ENCODE assay signal across 17 cellular contexts in the genomic region with DNA sequence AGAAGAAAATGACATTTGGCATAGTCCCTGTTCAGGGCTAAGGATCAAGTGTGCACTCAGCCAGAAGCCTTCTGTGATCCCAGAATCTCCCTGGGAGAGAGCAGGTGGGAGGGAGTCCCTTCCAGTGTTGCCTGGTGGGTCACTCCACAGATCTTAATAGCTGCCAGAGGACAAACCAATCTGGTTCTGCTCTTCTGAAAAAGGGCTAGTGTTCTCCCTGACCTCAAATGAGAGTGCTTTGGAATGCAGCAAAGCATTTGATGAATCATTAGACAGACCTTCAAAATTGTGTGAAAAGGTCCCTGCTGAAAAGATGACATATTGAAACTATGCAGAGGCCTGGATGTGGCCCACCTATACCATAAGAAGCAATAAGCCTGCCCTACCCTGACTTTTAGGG.
A peak's percentile ranks its signal among the peaks of the same experiment; 100 is the strongest.
DNase-seq lines count a peak whose midpoint lies in the region; ATAC-seq and TF ChIP-seq lines count a peak whose summit lies in the region.
"Had no signal": no experiment of that assay in that cellular context is flagged by ENCODE, and none has a peak within 500 bp of the region (broad histone marks: within the 10 kb centered on the region; RNA-seq: fewer than 3 reads in every experiment).

No MANE protein-coding gene starts in this region.

- no peaks in the 10 kb centered on the region for H3K79me2 ChIP-seq in osteoblast (ENCODE audit: insufficient read depth, low read length)

- no peak overlapping the region for H3K27ac Mint-ChIP-seq in endodermal cell
- H3K27ac Mint-ChIP-seq: activated naive CD4-positive, alpha-beta T cell treated with anti-CD3 and anti-CD28 coated beads, Interleukin-2, amount 50 U/mL, for 24 hours; B cell; stimulated activated naive CD8-positive, alpha-beta T cell treated with anti-CD3 and anti-CD28 coated beads, Interleukin-15, Interleukin-2, amounts not matched to agents 100 ng/mL and 50 ng/mL, for 24 hours had no signal

- H3K56ac ChIP-seq in IMR-90 (ENCODE audit: extremely low read depth, insufficient read depth, low read length): no peak overlapping the region

- no peak overlapping the region for H3K9ac ChIP-seq in IMR-90 (ENCODE audit: low read depth, low read length)
- no peak overlapping the region for H3K9ac ChIP-seq in endodermal cell (ENCODE audit: extremely low read depth, low read length, poor library complexity, severe bottlenecking)

- no peak overlapping the region; the same call in 1 of the 2 replicates for H3K18ac ChIP-seq in IMR-90 (ENCODE audit: low read depth, low read length)

- H2BK20ac ChIP-seq in IMR-90 (ENCODE audit: low read depth, low read length): no peak overlapping the region

- H3K36me3 Mint-ChIP-seq in endodermal cell (ENCODE audit: low read depth): no peaks in the 10 kb centered on the region
- H3K36me3 Mint-ChIP-seq: activated naive CD4-positive, alpha-beta T cell treated with anti-CD3 and anti-CD28 coated beads, Interleukin-2, amount 50 U/mL, for 24 hours had no signal

- no peak for TF ChIP-seq RAD21 in IMR-90 (IDR thresholded peaks at IDR 0.05; ENCODE audit: low read length)

- H3K4me2 ChIP-seq in IMR-90 (ENCODE audit: low read depth, low read length): peak overlapping the region; percentile 58; the same call in 1 of the 2 replicates
- no peak overlapping the region for H3K4me2 ChIP-seq in osteoblast (ENCODE audit: insufficient read depth, low read length)

- intact Hi-C loops in IMR-90 (cut with micrococcal nuclease): no loop called here

- no peak overlapping the region for H3K23ac ChIP-seq in IMR-90 (ENCODE audit: low read depth, low read length)

- H3K4me1 ChIP-seq in IMR-90 (ENCODE audit: control insufficient read depth, insufficient read depth, low read length) (no peaks in the 10 kb centered on the region; the same call in 1 of the 2 replicates), osteoblast (ENCODE audit: insufficient read depth, low read length) (no peaks in the 10 kb centered on the region), endodermal cell (ENCODE audit: control insufficient read depth, insufficient read depth, low read length) (peaks cover 8% of the 10 kb centered on the region)

- H4K8ac ChIP-seq in IMR-90 (ENCODE audit: low read depth in 2 of 2, low read length in 2 of 2): no peak overlapping the region

- no peaks in the 10 kb centered on the region for H3K27me3 ChIP-seq in IMR-90 (ENCODE audit: control insufficient read depth, insufficient read depth, low read length)
- H3K27me3 ChIP-seq in osteoblast (ENCODE audit: insufficient read depth, low read length): no peaks in the 10 kb centered on the region
- no peaks in the 10 kb centered on the region for H3K27me3 ChIP-seq in endodermal cell (ENCODE audit: control insufficient read depth, insufficient read depth, low read length, poor library complexity, severe bottlenecking)

- H2BK5ac ChIP-seq in IMR-90 (ENCODE audit: low read depth, low read length, poor library complexity, severe bottlenecking): peak overlapping the region; percentile 33

- no peaks in the 10 kb centered on the region for H3K9me3 Mint-ChIP-seq in endodermal cell
- H3K9me3 Mint-ChIP-seq: activated naive CD4-positive, alpha-beta T cell treated with anti-CD3 and anti-CD28 coated beads, Interleukin-2, amount 50 U/mL, for 24 hours; nephron; stimulated activated naive CD8-positive, alpha-beta T cell treated with anti-CD3 and anti-CD28 coated beads, Interleukin-15, Interleukin-2, amounts not matched to agents 100 ng/mL and 50 ng/mL, for 24 hours had no signal

- H3K14ac ChIP-seq in IMR-90 (replicated peaks; ENCODE audit: low read depth, low read length): no peak overlapping the region

- H2BK15ac ChIP-seq in IMR-90 (ENCODE audit: low read depth, low read length): no peak overlapping the region

- POLR2A ChIA-PET in AG04449 (lab: Yijun Ruan, JAX) (interaction anchor here (1.1 kb wide), 1 partner anchor 10 kb away, joined by 3 read pairs; no protein-coding TSS in a partner anchor), IMR-90 (lab: Charles Lee; ENCODE audit: unreplicated experiment) (no interaction called here)

- 0 out of 2 replicates have a peak overlapping the region, but pooled peaks have one; percentile 71 for H2BK120ac ChIP-seq in IMR-90 (ENCODE audit: low read depth, low read length)

- ATAC-seq in IMR-90 (ENCODE audit: low read depth) (peak; percentile 65), GM18520 (IDR thresholded peaks at IDR 0.05; ENCODE audit: unreplicated experiment) (no peak)

- H3K36me3 ChIP-seq in IMR-90 (ENCODE audit: control insufficient read depth, insufficient read depth, low read length) (no peaks in the 10 kb centered on the region), osteoblast (ENCODE audit: insufficient read depth, low read length) (no peaks in the 10 kb centered on the region), endodermal cell (ENCODE audit: control insufficient read depth, insufficient read depth, low read length) (no peaks in the 10 kb centered on the region)

- TF ChIP-seq POLR2A in IMR-90 (IDR thresholded peaks at IDR 0.05; ENCODE audit: low read depth, low read length): no peak

- H2AFZ ChIP-seq in IMR-90 (replicated peaks; ENCODE audit: low read length, poor library complexity): no peak overlapping the region
- H2AFZ ChIP-seq in osteoblast (ENCODE audit: low read length): no peak overlapping the region

- H3K4me3 ChIP-seq in AG04449 (ENCODE audit: low read depth, low read length) (no peak overlapping the region), IMR-90 (ENCODE audit: insufficient read depth, low read depth, low read length) (no peak overlapping the region), astrocyte of the spinal cord (ENCODE audit: low read depth, low read length) (no peak overlapping the region), osteoblast (ENCODE audit: insufficient read depth, low read length) (no peak overlapping the region), endodermal cell (ENCODE audit: low read length) (no peak overlapping the region)
- H3K4me3 ChIP-seq: SK-N-MC had no signal

- no peak overlapping the region for H3K4me3 Mint-ChIP-seq in endodermal cell
- H3K4me3 Mint-ChIP-seq: activated naive CD4-positive, alpha-beta T cell treated with anti-CD3 and anti-CD28 coated beads, Interleukin-2, amount 50 U/mL, for 24 hours; B cell; nephron; stimulated activated naive CD8-positive, alpha-beta T cell treated with anti-CD3 and anti-CD28 coated beads, Interleukin-15, Interleukin-2, amounts not matched to agents 100 ng/mL and 50 ng/mL, for 24 hours had no signal

- no peaks in the 10 kb centered on the region for H3K9me3 ChIP-seq in IMR-90 (ENCODE audit: control insufficient read depth, insufficient read depth, low read length)
- H3K9me3 ChIP-seq in osteoblast (ENCODE audit: low read depth, low read length): no peaks in the 10 kb centered on the region
- H3K9me3 ChIP-seq in endodermal cell (ENCODE audit: control insufficient read depth, low read length): peaks cover 14% of the 10 kb centered on the region

- H4K5ac ChIP-seq in IMR-90 (ENCODE audit: low read depth, low read length): no peak overlapping the region

- TF ChIP-seq CTCF in AG04449 (IDR thresholded peaks at IDR 0.05; ENCODE audit: insufficient read depth, low read length, missing control alignments): no peak
- no peak for TF ChIP-seq CTCF in IMR-90 (conservative IDR thresholded peaks at IDR 0.05; ENCODE audit: low read depth, low read length)
- TF ChIP-seq CTCF in astrocyte of the spinal cord (IDR thresholded peaks at IDR 0.05; ENCODE audit: low read depth, low read length): no peak
- TF ChIP-seq CTCF in osteoblast (IDR thresholded peaks at IDR 0.05; ENCODE audit: extremely low read depth, low read depth, low read length): no peak
- no peak for TF ChIP-seq CTCF in endodermal cell (conservative IDR thresholded peaks at IDR 0.05)

- no peak overlapping the region for H2AK9ac ChIP-seq in IMR-90 (replicated peaks; ENCODE audit: low read depth, low read length, poor library complexity)

- no peak overlapping the region for H4K91ac ChIP-seq in IMR-90 (ENCODE audit: insufficient read depth, low read depth, low read length)

- H2AK5ac ChIP-seq in IMR-90 (ENCODE audit: low read depth, low read length): no peak overlapping the region

- dilution Hi-C loops in IMR-90 (cut with HindIII; ENCODE audit: low sequenced_read_pairs, unreplicated experiment): no loop called here

- H4K20me1 ChIP-seq in IMR-90 (ENCODE audit: insufficient read depth, low read length): no peaks in the 10 kb centered on the region
- no peaks in the 10 kb centered on the region for H4K20me1 ChIP-seq in osteoblast (ENCODE audit: insufficient read depth, low read length)

- H3K4ac ChIP-seq in IMR-90 (ENCODE audit: low read depth, low read length): 0 out of 2 replicates have a peak overlapping the region, but pooled peaks have one; percentile 42

- no peaks in the 10 kb centered on the region for H3K27me3 Mint-ChIP-seq in endodermal cell (ENCODE audit: insufficient read depth)
- H3K27me3 Mint-ChIP-seq: activated naive CD4-positive, alpha-beta T cell treated with anti-CD3 and anti-CD28 coated beads, Interleukin-2, amount 50 U/mL, for 24 hours; B cell; stimulated activated naive CD8-positive, alpha-beta T cell treated with anti-CD3 and anti-CD28 coated beads, Interleukin-15, Interleukin-2, amounts not matched to agents 100 ng/mL and 50 ng/mL, for 24 hours had no signal

- H3K79me1 ChIP-seq in IMR-90 (ENCODE audit: low read depth in 1 of 2, low read length in 2 of 2): no peaks in the 10 kb centered on the region

- H3K27ac ChIP-seq in IMR-90 (ENCODE audit: insufficient read depth, low read length) (no peak overlapping the region), osteoblast (ENCODE audit: low read depth, low read length) (no peak overlapping the region), endodermal cell (ENCODE audit: low read depth, low read length) (no peak overlapping the region)
- H3K27ac ChIP-seq: SK-N-MC had no signal

- H3K9me1 ChIP-seq in IMR-90 (ENCODE audit: insufficient read depth, low read length): no peaks in the 10 kb centered on the region

- DNase-seq in AG04449 (ENCODE audit: low read depth, low spot score): peak; percentile 52
- peak; percentile 4 for DNase-seq in IMR-90
- DNase-seq in astrocyte of the spinal cord (ENCODE audit: low read depth, low spot score): peak; percentile 72
- DNase-seq in kidney tubule cell (ENCODE audit: low spot score): peak; percentile 87
- DNase-seq in osteoblast (ENCODE audit: insufficient read length, low spot score, missing footprints): no peak
- DNase-seq in endodermal cell: no peak
- no peak for DNase-seq in RPMI8226
- DNase-seq: GOT3; MM.1S; NCI-H510A; stimulated activated CD4-positive, alpha-beta T cell treated with anti-CD3 and anti-CD28 coated beads, Interleukin-1b, Interleukin-23, amount 100 ng/mL, for 48 hours had no signal

- BruUV-seq in IMR-90 (replicated peaks; lab: Mats Ljungman, UMichigan): no TSS peak

- CTCF ChIA-PET in AG04449 (lab: Yijun Ruan, JAX): no interaction called here
- CTCF ChIA-PET in IMR-90 (lab: Yijun Ruan, JAX): no interaction called here

- in situ Hi-C loops in IMR-90 (cut with MboI; ENCODE audit: low sequenced_read_pairs): no loop called here
- in situ Hi-C loops in astrocyte of the spinal cord (cut with HindIII; ENCODE audit: low sequenced_read_pairs): no loop called here

- H3K4me1 Mint-ChIP-seq in endodermal cell: peaks cover 18% of the 10 kb centered on the region
- H3K4me1 Mint-ChIP-seq: activated naive CD4-positive, alpha-beta T cell treated with anti-CD3 and anti-CD28 coated beads, Interleukin-2, amount 50 U/mL, for 24 hours; B cell; nephron had no signal

TF ChIP-seq in IMR-90, 13 proteins besides CTCF, POLR2A, EP300 and RAD21 (continues in another document):
- no peak for TF ChIP-seq FOS (IDR thresholded peaks at IDR 0.05; ENCODE audit: low read depth, low read length)
- TF ChIP-seq NFE2L2 (IDR thresholded peaks at IDR 0.05; ENCODE audit: low read depth, low read length): no peak

Comparison
In these comparisons a context has a peak if more than half of its experiments do, and no peak if none do; other contexts are left out.
1. DNase-seq: peak in AG04449 (single experiment), IMR-90 (single experiment), astrocyte of the spinal cord (single experiment) and kidney tubule cell (single experiment); none in osteoblast (single experiment), endodermal cell (single experiment) and RPMI8226 (single experiment).